Comparison of ENCODE assay signal across 8 cellular contexts in genomic region chr1:63368131-63368530, GRCh38. TPM values are rescaled to one million over a fixed set of nuclear protein-coding genes. Genes with fewer than 3 reads are reported as not detected.
A peak's percentile ranks its signal among the peaks of the same experiment; 100 is the strongest.
DNase-seq lines count a peak whose midpoint lies in the region; ATAC-seq and TF ChIP-seq lines count a peak whose summit lies in the region.

No MANE protein-coding gene starts in this region.

- no peaks in the 10 kb centered on the region for H3K9me3 ChIP-seq in tibial artery

- H3K4me3 ChIP-seq in kidney epithelial cell (ENCODE audit: low read depth, low read length) (peak overlapping the region; percentile 95), tibial artery (peak overlapping the region; percentile 75 to 94)

- peak overlapping the region; percentile 78 for H3K27ac Mint-ChIP-seq in activated T-cell treated with anti-CD3 and anti-CD28 coated beads, Interleukin-2, amount 50 U/mL, for 72 hours
- peak overlapping the region; percentile 91 for H3K27ac Mint-ChIP-seq in activated naive CD8-positive, alpha-beta T cell treated with anti-CD3 and anti-CD28 coated beads, Interleukin-2, amount 50 U/mL, for 24 hours

- no peak for TF ChIP-seq CTCF in kidney epithelial cell (IDR thresholded peaks at IDR 0.05; ENCODE audit: insufficient read depth, low read length, poor library complexity, severe bottlenecking)
- no peak for TF ChIP-seq CTCF in tibial artery (IDR thresholded peaks at IDR 0.05)

- H3K36me3 ChIP-seq in kidney epithelial cell (ENCODE audit: control insufficient read depth, insufficient read depth, low read length) (no peaks in the 10 kb centered on the region), tibial artery (peaks cover 0 to 23% (median 18%) of the 10 kb centered on the region in 3 donors)

- no peak for DNase-seq in activated T-cell treated with anti-CD3 and anti-CD28 coated beads, Interleukin-2, amount 50 U/mL, for 72 hours
- DNase-seq in activated T-cell treated with anti-CD3 and anti-CD28 coated beads, Interleukin-2, amount 50 U/mL, for 48 hours, result no peak
- DNase-seq in HS-5 (ENCODE audit: low read depth) (peak; percentile 8), kidney epithelial cell (ENCODE audit: low read depth) (no peak), tibial artery (no peak)
- no peak for DNase-seq in activated naive CD8-positive, alpha-beta T cell treated with anti-CD3 and anti-CD28 coated beads, Interleukin-2, amount 50 U/mL, for 24 hours

- no peak for ATAC-seq in activated T-cell treated with anti-CD3 and anti-CD28 coated beads, Interleukin-2, amount 50 U/mL, for 72 hours (replicated peaks in 1 of 2)
- no peak for ATAC-seq in activated naive CD8-positive, alpha-beta T cell treated with anti-CD3 and anti-CD28 coated beads, Interleukin-2, amount 50 U/mL, for 24 hours
- ATAC-seq in HG02678 (IDR thresholded peaks at IDR 0.05; ENCODE audit: unreplicated experiment) (no peak), HG02973 (IDR thresholded peaks at IDR 0.05; ENCODE audit: unreplicated experiment) (no peak)

- H3K27me3 ChIP-seq in kidney epithelial cell (ENCODE audit: control insufficient read depth, insufficient read depth, low read length), result no peaks in the 10 kb centered on the region
- H3K27me3 ChIP-seq in tibial artery, result no peaks in the 10 kb centered on the region

- peaks cover 22% of the 10 kb centered on the region for H3K4me1 Mint-ChIP-seq in activated T-cell treated with anti-CD3 and anti-CD28 coated beads, Interleukin-2, amount 50 U/mL, for 72 hours (ENCODE audit: low read depth)
- peaks cover 24% of the 10 kb centered on the region for H3K4me1 Mint-ChIP-seq in activated naive CD8-positive, alpha-beta T cell treated with anti-CD3 and anti-CD28 coated beads, Interleukin-2, amount 50 U/mL, for 24 hours

- intact Hi-C loops in tibial artery (cut with DNase I; ENCODE audit: low total_unique reads), result loop anchor here (10.0 kb wide), 1 partner anchor 147 kb away; no protein-coding TSS in a partner anchor

- no peaks in the 10 kb centered on the region for H3K27me3 Mint-ChIP-seq in activated T-cell treated with anti-CD3 and anti-CD28 coated beads, Interleukin-2, amount 50 U/mL, for 72 hours (ENCODE audit: low read depth)
- H3K27me3 Mint-ChIP-seq in activated naive CD8-positive, alpha-beta T cell treated with anti-CD3 and anti-CD28 coated beads, Interleukin-2, amount 50 U/mL, for 24 hours, result no peaks in the 10 kb centered on the region

- peaks cover 5 to 10% of the 10 kb centered on the region in 2 donors for H3K36me3 Mint-ChIP-seq in activated T-cell treated with anti-CD3 and anti-CD28 coated beads, Interleukin-2, amount 50 U/mL, for 72 hours (ENCODE audit: insufficient read depth in 2 of 2)
- H3K36me3 Mint-ChIP-seq in activated naive CD8-positive, alpha-beta T cell treated with anti-CD3 and anti-CD28 coated beads, Interleukin-2, amount 50 U/mL, for 24 hours (ENCODE audit: low read depth), result peaks cover 16% of the 10 kb centered on the region

- H3K27ac ChIP-seq in tibial artery, result peak overlapping the region; percentile 82 to 84

- peak overlapping the region; percentile 96 for H3K4me3 Mint-ChIP-seq in activated T-cell treated with anti-CD3 and anti-CD28 coated beads, Interleukin-2, amount 50 U/mL, for 72 hours
- peak overlapping the region; percentile 97 for H3K4me3 Mint-ChIP-seq in activated naive CD8-positive, alpha-beta T cell treated with anti-CD3 and anti-CD28 coated beads, Interleukin-2, amount 50 U/mL, for 24 hours

- H3K9me3 Mint-ChIP-seq in activated T-cell treated with anti-CD3 and anti-CD28 coated beads, Interleukin-2, amount 50 U/mL, for 72 hours, result no peaks in the 10 kb centered on the region
- no peaks in the 10 kb centered on the region for H3K9me3 Mint-ChIP-seq in activated naive CD8-positive, alpha-beta T cell treated with anti-CD3 and anti-CD28 coated beads, Interleukin-2, amount 50 U/mL, for 24 hours

- peaks cover 0 to 13% (median 4%) of the 10 kb centered on the region in 4 donors for H3K4me1 ChIP-seq in tibial artery

RNA-seq across cellular contexts. Expression of gene ALG6, which starts 0.7 kb away (rescaled TPM):
- 10 to 100 TPM; 16.7 to 24.7 TPM for total RNA-seq in activated T-cell treated with anti-CD3 and anti-CD28 coated beads, Interleukin-2, amount 50 U/mL, for 72 hours
- 10.6 and 14.5 TPM in 2 replicates for total RNA-seq in kidney epithelial cell

RNA-seq across cellular contexts. Expression of gene FOXD3, which starts 45.8 kb away (rescaled TPM):
- not detected for total RNA-seq in activated T-cell treated with anti-CD3 and anti-CD28 coated beads, Interleukin-2, amount 50 U/mL, for 72 hours
- total RNA-seq in kidney epithelial cell, result not detected in 2 replicates
